In the genomic region with DNA sequence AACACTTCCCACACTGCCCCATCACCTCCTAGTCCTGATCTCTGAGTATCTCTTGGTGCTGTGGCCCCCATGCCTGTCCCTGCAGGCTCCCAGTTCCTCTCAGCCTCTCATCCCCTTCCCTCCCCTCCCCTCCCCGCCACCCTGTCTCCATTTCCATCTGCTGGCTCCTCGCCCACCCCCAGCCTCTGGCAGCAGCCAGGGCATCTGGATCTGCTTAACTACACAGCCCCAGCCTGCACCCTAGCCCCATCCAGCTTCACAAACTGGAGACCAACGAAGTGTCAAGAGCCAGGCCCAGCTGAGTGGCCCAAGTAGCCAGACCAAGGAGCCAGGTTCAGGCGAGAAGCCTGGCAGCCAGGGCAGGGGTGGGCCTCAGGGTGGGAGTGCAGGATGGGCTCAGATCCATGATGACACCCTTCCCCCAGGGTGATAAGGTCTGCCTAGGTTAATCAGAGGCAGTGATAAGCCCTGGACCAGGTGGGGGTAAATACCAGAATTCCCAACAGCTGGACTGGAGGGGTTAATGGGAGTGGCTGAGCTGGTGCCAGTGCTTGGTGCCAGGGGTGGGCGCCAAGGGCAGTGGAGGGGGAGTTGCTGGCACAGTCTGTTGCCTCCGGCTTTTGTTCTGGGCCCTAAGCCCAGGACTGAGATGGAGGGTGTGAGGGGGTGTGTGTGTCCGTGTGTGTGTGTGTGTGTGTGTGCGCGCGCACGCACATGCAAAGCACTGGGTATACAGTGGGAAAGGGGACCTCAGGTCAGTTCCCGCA, we compare ENCODE assay signal across 10 cellular contexts. TPM values are rescaled to one million over a fixed set of nuclear protein-coding genes. Genes with fewer than 3 reads are reported as not detected.
DNase-seq lines count a peak whose midpoint lies in the region; ATAC-seq and TF ChIP-seq lines count a peak whose summit lies in the region.
"Had no signal": no experiment of that assay in that cellular context is flagged by ENCODE, and none has a peak within 500 bp of the region (broad histone marks: within the 10 kb centered on the region; RNA-seq: fewer than 3 reads in every experiment).

No MANE protein-coding gene starts in this region.

- WGBS in esophagus, 2 donors = 24 to 25% methylated on average over 12 of the region's 12 CpGs
- WGBS in prostate gland = 10% methylated on average over 12 of the region's 12 CpGs

- H3K27ac ChIP-seq in esophagus (ENCODE audit: low read depth in 2 of 2, low read length in 1 of 2) = peak overlapping the region; percentile 43 to 63
- peak overlapping the region; percentile 38 to 65 for H3K27ac ChIP-seq in prostate gland

- H3K27me3 ChIP-seq in esophagus (ENCODE audit: control insufficient read depth in 1 of 2, insufficient read depth in 2 of 2, low read length in 2 of 2) = no peaks in the 10 kb centered on the region
- H3K27me3 ChIP-seq in prostate gland (replicated peaks; ENCODE audit: insufficient read depth) = no peaks in the 10 kb centered on the region

- H3K4me1 ChIP-seq in esophagus (ENCODE audit: control insufficient read depth in 2 of 2, insufficient read depth in 2 of 2, low read length in 1 of 2) (peaks cover 0 to 29% of the 10 kb centered on the region in 2 donors), prostate gland (replicated peaks) (peaks cover 20% of the 10 kb centered on the region)

- H3K9me3 ChIP-seq in esophagus (ENCODE audit: control insufficient read depth in 2 of 2, insufficient read depth in 1 of 2, low read depth in 1 of 2, low read length in 1 of 2) = no peaks in the 10 kb centered on the region
- no peaks in the 10 kb centered on the region for H3K9me3 ChIP-seq in prostate gland

- no peak for TF ChIP-seq CTCF in prostate gland (IDR thresholded peaks at IDR 0.05)

- ATAC-seq in GM18502 (IDR thresholded peaks at IDR 0.05; ENCODE audit: poor library complexity, unreplicated experiment) = no peak
- ATAC-seq in HG03045 (IDR thresholded peaks at IDR 0.05; ENCODE audit: unreplicated experiment) = no peak
- ATAC-seq: GM12878 had no signal

- no peak overlapping the region for H3K4me3 ChIP-seq in esophagus (ENCODE audit: low read depth in 1 of 2, low read length in 2 of 2)
- H3K4me3 ChIP-seq in prostate gland = no peak overlapping the region
- H3K4me3 ChIP-seq: GM12878 had no signal

- intact Hi-C loops in prostate gland (cut with DNase I) = no loop called here

- H3K36me3 ChIP-seq in esophagus (ENCODE audit: control insufficient read depth in 2 of 2, insufficient read depth in 2 of 2, low read length in 1 of 2) = peaks cover 0 to 6% of the 10 kb centered on the region in 2 donors
- H3K36me3 ChIP-seq in prostate gland = peaks cover 0 to 4% of the 10 kb centered on the region in 2 donors

- TF ChIP-seq POLR2A in prostate gland (IDR thresholded peaks at IDR 0.05) = no peak

- DNase-seq in NCI-H1105 treated with DMSO at 0.1 percent for 48 hours (lab: John Stamatoyannopoulos, UW) = peak; percentile 76
- DNase-seq in prostate gland (ENCODE audit: low spot score) = peak; percentile 66
- DNase-seq in activated gamma-delta T cell (lab: John Stamatoyannopoulos, UW) = no peak
- DNase-seq: activated CD4-positive, alpha-beta T cell treated with anti-CD3 and anti-CD28 coated beads, Interleukin-2, amount 10 ng/mL, durations not matched to agents 24 days and 14 days; islet precursor cell had no signal

RNA-seq across cellular contexts. Expression of gene IL11RA, which starts 2.5 kb away (rescaled TPM):
- 10 to 100 TPM in 1 of 2 donors, 1 to 10 TPM in 1; 7.1 to 10.7 TPM for polyA plus RNA-seq in esophagus
- 10 to 100 TPM; 25.8 to 73.5 TPM for total RNA-seq in prostate gland

RNA-seq across cellular contexts. Expression of gene CCL27, which starts 8.0 kb away (rescaled TPM):
- polyA plus RNA-seq in esophagus = under 1 TPM; 0.16 to 0.58 TPM
- total RNA-seq in prostate gland = not detected
- total RNA-seq: GM12878 had no signal

RNA-seq across cellular contexts. Expression of gene GALT, which starts 8.0 kb away (rescaled TPM):
- 10 to 100 TPM; 16.6 to 27.3 TPM for polyA plus RNA-seq in esophagus
- 10 to 100 TPM; 55.2 to 55.9 TPM for total RNA-seq in prostate gland

RNA-seq across cellular contexts. Expression of gene SIGMAR1, which starts 16.9 kb away (rescaled TPM):
- polyA plus RNA-seq in esophagus = 10 to 100 TPM; 42.1 to 68.5 TPM
- 100 to 1,000 TPM; 103 to 142 TPM for total RNA-seq in prostate gland

RNA-seq across cellular contexts. Expression of gene ARID3C, which starts 25.6 kb away (rescaled TPM):
- polyA plus RNA-seq in esophagus = not detected
- 1 to 10 TPM in 1 of 2 donors, not detected in 1; 1.1 TPM for total RNA-seq in prostate gland
- total RNA-seq: GM12878, HT1080 had no signal
- polyA plus RNA-seq: GM12878 had no signal
